ENCODE assay signal across 1 cellular context in the genomic region with DNA sequence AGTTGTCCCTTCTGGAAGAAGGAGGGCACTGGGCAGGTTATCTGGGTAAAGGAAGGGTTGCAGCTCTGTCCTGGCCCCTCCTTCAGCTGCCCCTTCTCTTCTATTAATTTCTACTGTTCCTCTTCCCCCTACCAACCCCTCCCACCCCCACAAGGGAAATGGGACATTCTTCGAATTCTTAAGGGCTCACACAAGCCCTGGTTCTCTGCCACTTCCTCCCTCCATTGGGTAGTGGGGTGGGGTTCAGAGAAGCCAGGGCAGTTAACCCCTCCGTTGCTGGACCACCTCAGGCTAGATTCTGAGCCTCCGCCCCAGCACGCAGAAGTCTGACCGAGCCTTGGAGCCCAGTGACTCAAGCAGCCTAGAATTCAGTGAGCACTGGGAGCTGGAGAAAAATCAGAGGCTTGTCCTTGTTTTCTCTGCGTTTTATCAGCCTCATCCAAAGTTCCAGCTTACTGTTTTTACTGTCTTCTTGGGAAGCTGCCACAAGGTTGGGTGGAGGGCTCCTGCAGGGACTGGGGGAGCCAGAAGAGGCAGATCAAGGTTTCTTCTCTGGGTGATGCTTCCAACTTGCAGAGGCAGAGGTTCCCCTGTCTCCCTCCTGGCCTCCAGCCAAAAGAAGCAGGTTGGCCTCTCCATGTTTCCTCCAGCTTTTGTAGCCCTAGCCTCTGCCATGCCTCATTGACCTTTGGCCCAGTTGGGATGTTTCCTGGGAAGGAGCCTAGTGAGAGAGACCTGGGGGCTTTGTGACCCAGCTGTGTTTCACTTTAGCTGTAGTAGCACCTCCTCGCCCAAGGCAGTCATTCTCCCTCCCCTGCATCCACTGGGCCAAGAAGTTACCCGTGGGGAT.
TF ChIP-seq lines count a peak whose summit lies in the region.

No MANE protein-coding gene starts in this region.

TF ChIP-seq in SK-N-SH treated with all-trans-retinoic acid at 6 μM for 48 hours, 23 proteins besides CTCF, POLR2A, EP300 and RAD21 (continued from another document):
- TF ChIP-seq, protein P1, sequence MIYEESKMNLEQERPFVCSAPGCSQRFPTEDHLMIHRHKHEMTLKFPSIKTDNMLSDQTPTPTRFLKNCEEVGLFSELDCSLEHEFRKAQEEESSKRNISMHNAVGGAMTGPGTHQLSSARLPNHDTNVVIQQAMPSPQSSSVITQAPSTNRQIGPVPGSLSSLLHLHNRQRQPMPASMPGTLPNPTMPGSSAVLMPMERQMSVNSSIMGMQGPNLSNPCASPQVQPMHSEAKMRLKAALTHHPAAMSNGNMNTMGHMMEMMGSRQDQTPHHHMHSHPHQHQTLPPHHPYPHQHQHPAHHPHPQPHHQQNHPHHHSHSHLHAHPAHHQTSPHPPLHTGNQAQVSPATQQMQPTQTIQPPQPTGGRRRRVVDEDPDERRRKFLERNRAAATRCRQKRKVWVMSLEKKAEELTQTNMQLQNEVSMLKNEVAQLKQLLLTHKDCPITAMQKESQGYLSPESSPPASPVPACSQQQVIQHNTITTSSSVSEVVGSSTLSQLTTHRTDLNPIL (CRISPR knock-in tag; IDR thresholded peaks at IDR 0.05; ENCODE audit: low read depth) = no peak
- no peak for TF ChIP-seq ISL1 (CRISPR knock-in tag; IDR thresholded peaks at IDR 0.05)
- TF ChIP-seq, protein P2, sequence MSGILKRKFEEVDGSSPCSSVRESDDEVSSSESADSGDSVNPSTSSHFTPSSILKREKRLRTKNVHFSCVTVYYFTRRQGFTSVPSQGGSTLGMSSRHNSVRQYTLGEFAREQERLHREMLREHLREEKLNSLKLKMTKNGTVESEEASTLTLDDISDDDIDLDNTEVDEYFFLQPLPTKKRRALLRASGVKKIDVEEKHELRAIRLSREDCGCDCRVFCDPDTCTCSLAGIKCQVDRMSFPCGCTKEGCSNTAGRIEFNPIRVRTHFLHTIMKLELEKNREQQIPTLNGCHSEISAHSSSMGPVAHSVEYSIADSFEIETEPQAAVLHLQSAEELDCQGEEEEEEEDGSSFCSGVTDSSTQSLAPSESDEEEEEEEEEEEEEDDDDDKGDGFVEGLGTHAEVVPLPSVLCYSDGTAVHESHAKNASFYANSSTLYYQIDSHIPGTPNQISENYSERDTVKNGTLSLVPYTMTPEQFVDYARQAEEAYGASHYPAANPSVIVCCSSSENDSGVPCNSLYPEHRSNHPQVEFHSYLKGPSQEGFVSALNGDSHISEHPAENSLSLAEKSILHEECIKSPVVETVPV (CRISPR knock-in tag; IDR thresholded peaks at IDR 0.05) = no peak
